In genomic region chr20:44750081-44750805, GRCh38 we compare ENCODE assay signal across 15 cellular contexts. TPM values are rescaled to one million over a fixed set of nuclear protein-coding genes. Genes with fewer than 3 reads are reported as not detected.
DNase-seq lines count a peak whose midpoint lies in the region; ATAC-seq and TF ChIP-seq lines count a peak whose summit lies in the region.
"Had no signal": no experiment of that assay in that cellular context is flagged by ENCODE, and none has a peak within 500 bp of the region (broad histone marks: within the 10 kb centered on the region; RNA-seq: fewer than 3 reads in every experiment).

No MANE protein-coding gene starts in this region.

- peak in 1 of 2 donors; percentile 20 for ATAC-seq in activated T-cell treated with anti-CD3 and anti-CD28 coated beads, Interleukin-2, amount 50 U/mL, for 72 hours (replicated peaks in 1 of 2)
- ATAC-seq in HG02571 (IDR thresholded peaks at IDR 0.05; ENCODE audit: unreplicated experiment) (no peak), GM21737 (IDR thresholded peaks at IDR 0.05; ENCODE audit: unreplicated experiment) (no peak), GM21526 (IDR thresholded peaks at IDR 0.05; ENCODE audit: low FRiP score, unreplicated experiment) (no peak)
- ATAC-seq: left colon had no signal

- DNase-seq in activated T-cell treated with anti-CD3 and anti-CD28 coated beads, Interleukin-2, amount 50 U/mL, for 72 hours, result peak; percentile 14 to 19
- DNase-seq in activated T-cell treated with anti-CD3 and anti-CD28 coated beads, Interleukin-2, amount 50 U/mL, for 24 hours, result no peak
- DNase-seq in H7 (peak; percentile 91), endodermal cell (peak; percentile 80)
- DNase-seq: foreskin melanocyte, left colon, spleen, uterus had no signal

- 91 to 92% methylated on average over 57 to 73 of the region's 73 CpGs for WGBS in endodermal cell (ENCODE audit: insufficient coverage in 1 of 2, insufficient read length in 1 of 2), 2 experiments

- peaks cover 0 to 1% of the 10 kb centered on the region in 2 donors for H3K36me3 Mint-ChIP-seq in activated T-cell treated with anti-CD3 and anti-CD28 coated beads, Interleukin-2, amount 50 U/mL, for 72 hours (ENCODE audit: insufficient read depth in 2 of 2)
- no peaks in the 10 kb centered on the region for H3K36me3 Mint-ChIP-seq in activated T-cell treated with anti-CD3 and anti-CD28 coated beads, Interleukin-2, amount 50 U/mL, for 24 hours (ENCODE audit: low read depth)
- no peaks in the 10 kb centered on the region for H3K36me3 Mint-ChIP-seq in endodermal cell (ENCODE audit: low read depth)

- TF ChIP-seq CTCF in endodermal cell (conservative IDR thresholded peaks at IDR 0.05), result peak; percentile 76

- H3K27me3 Mint-ChIP-seq in activated T-cell treated with anti-CD3 and anti-CD28 coated beads, Interleukin-2, amount 50 U/mL, for 72 hours (ENCODE audit: low read depth), result peaks cover 32% of the 10 kb centered on the region
- peaks cover 33% of the 10 kb centered on the region for H3K27me3 Mint-ChIP-seq in activated T-cell treated with anti-CD3 and anti-CD28 coated beads, Interleukin-2, amount 50 U/mL, for 24 hours
- peaks cover 44% of the 10 kb centered on the region for H3K27me3 Mint-ChIP-seq in endodermal cell (ENCODE audit: insufficient read depth)

- H3K27me3 ChIP-seq in H7 (ENCODE audit: control insufficient read depth, insufficient read depth, low read length), result peaks cover 16% of the 10 kb centered on the region
- peaks cover 16% of the 10 kb centered on the region for H3K27me3 ChIP-seq in endodermal cell (ENCODE audit: control insufficient read depth, insufficient read depth, low read length, poor library complexity, severe bottlenecking)
- H3K27me3 ChIP-seq in skeletal muscle satellite cell (ENCODE audit: control insufficient read depth, insufficient read depth, low read length), result peaks cover 79% of the 10 kb centered on the region
- H3K27me3 ChIP-seq: uterus had no signal

- no peak overlapping the region for H3K27ac Mint-ChIP-seq in activated T-cell treated with anti-CD3 and anti-CD28 coated beads, Interleukin-2, amount 50 U/mL, for 72 hours
- H3K27ac Mint-ChIP-seq in activated T-cell treated with anti-CD3 and anti-CD28 coated beads, Interleukin-2, amount 50 U/mL, for 24 hours, result no peak overlapping the region
- H3K27ac Mint-ChIP-seq in endodermal cell, result no peak overlapping the region
- H3K27ac Mint-ChIP-seq: dendritic cell treated with granulocyte-macrophage colony-stimulating factor and Interleukin-4, amounts not matched to agents 40 ng/mL and 50 ng/mL, for 4 days; nephron had no signal

- H3K4me2 ChIP-seq in skeletal muscle satellite cell (ENCODE audit: low read length), result peak overlapping the region; percentile 26

- H3K4me3 ChIP-seq in H7 (ENCODE audit: insufficient read depth, low read depth, low read length), result no peak overlapping the region
- H3K4me3 ChIP-seq in endodermal cell (ENCODE audit: low read length), result no peak overlapping the region
- no peak overlapping the region for H3K4me3 ChIP-seq in skeletal muscle satellite cell (ENCODE audit: low read length)
- H3K4me3 ChIP-seq: uterus had no signal

- H3K27ac ChIP-seq in endodermal cell (ENCODE audit: low read depth, low read length), result no peak overlapping the region
- H3K27ac ChIP-seq: spleen, uterus had no signal

- H3K4me1 ChIP-seq in endodermal cell (ENCODE audit: control insufficient read depth, insufficient read depth, low read length) (peaks cover 4% of the 10 kb centered on the region), skeletal muscle satellite cell (ENCODE audit: control insufficient read depth, insufficient read depth, low read length) (peaks cover 9% of the 10 kb centered on the region)
- H3K4me1 ChIP-seq: uterus had no signal

- H3K9ac ChIP-seq in endodermal cell (ENCODE audit: extremely low read depth, low read length, poor library complexity, severe bottlenecking) (no peak overlapping the region), skeletal muscle satellite cell (ENCODE audit: low read depth, low read length) (no peak overlapping the region)

- no peaks in the 10 kb centered on the region for H3K9me3 Mint-ChIP-seq in activated T-cell treated with anti-CD3 and anti-CD28 coated beads, Interleukin-2, amount 50 U/mL, for 72 hours
- no peaks in the 10 kb centered on the region for H3K9me3 Mint-ChIP-seq in activated T-cell treated with anti-CD3 and anti-CD28 coated beads, Interleukin-2, amount 50 U/mL, for 24 hours
- no peaks in the 10 kb centered on the region for H3K9me3 Mint-ChIP-seq in endodermal cell
- H3K9me3 Mint-ChIP-seq: dendritic cell treated with granulocyte-macrophage colony-stimulating factor and Interleukin-4, amounts not matched to agents 40 ng/mL and 50 ng/mL, for 4 days; nephron had no signal

- peaks cover 15% of the 10 kb centered on the region for H3K4me1 Mint-ChIP-seq in activated T-cell treated with anti-CD3 and anti-CD28 coated beads, Interleukin-2, amount 50 U/mL, for 72 hours (ENCODE audit: low read depth)
- peaks cover 9% of the 10 kb centered on the region for H3K4me1 Mint-ChIP-seq in activated T-cell treated with anti-CD3 and anti-CD28 coated beads, Interleukin-2, amount 50 U/mL, for 24 hours (ENCODE audit: low read depth)
- peaks cover 2% of the 10 kb centered on the region for H3K4me1 Mint-ChIP-seq in endodermal cell

- H3K9me3 ChIP-seq in endodermal cell (ENCODE audit: control insufficient read depth, low read length) (no peaks in the 10 kb centered on the region), skeletal muscle satellite cell (replicated peaks; ENCODE audit: low read length) (no peaks in the 10 kb centered on the region)
- H3K9me3 ChIP-seq: spleen, uterus had no signal

- H3K36me3 ChIP-seq in H7 (replicated peaks; ENCODE audit: control insufficient read depth, insufficient read depth, low read length) (no peaks in the 10 kb centered on the region), endodermal cell (ENCODE audit: control insufficient read depth, insufficient read depth, low read length) (no peaks in the 10 kb centered on the region), skeletal muscle satellite cell (ENCODE audit: insufficient read depth, low read length) (no peaks in the 10 kb centered on the region)
- H3K36me3 ChIP-seq: spleen, uterus had no signal

- peak overlapping the region in 1 of 2 donors; percentile 22 for H3K4me3 Mint-ChIP-seq in activated T-cell treated with anti-CD3 and anti-CD28 coated beads, Interleukin-2, amount 50 U/mL, for 72 hours
- no peak overlapping the region for H3K4me3 Mint-ChIP-seq in activated T-cell treated with anti-CD3 and anti-CD28 coated beads, Interleukin-2, amount 50 U/mL, for 24 hours
- H3K4me3 Mint-ChIP-seq in endodermal cell, result no peak overlapping the region
- H3K4me3 Mint-ChIP-seq: dendritic cell treated with granulocyte-macrophage colony-stimulating factor and Interleukin-4, amounts not matched to agents 40 ng/mL and 50 ng/mL, for 4 days; nephron had no signal

RNA-seq across cellular contexts. Expression of gene KCNK15, which starts 4.6 kb away (rescaled TPM):
- under 1 TPM; 0.48 to 0.63 TPM for total RNA-seq in activated T-cell treated with anti-CD3 and anti-CD28 coated beads, Interleukin-2, amount 50 U/mL, for 72 hours
- 0.14 TPM in 1 of 2 replicates, not detected in the other for total RNA-seq in H7 (2014; rRNA removed; shearing (Covaris generic))
- total RNA-seq in endodermal cell, result under 1 TPM; 0.15 to 0.22 TPM
- 0.07 TPM for polyA plus RNA-seq in endodermal cell (2013, experiment 1 of 2)
- not detected for polyA plus RNA-seq in endodermal cell (2013, experiment 2 of 2)
- total RNA-seq in skeletal muscle satellite cell (2012; rRNA removed), result 0.66 and 0.76 TPM in 2 replicates
- total RNA-seq: RPMI7951 had no signal

RNA-seq across cellular contexts. Expression of gene CCN5, which starts 35.1 kb away (rescaled TPM):
- not detected for total RNA-seq in activated T-cell treated with anti-CD3 and anti-CD28 coated beads, Interleukin-2, amount 50 U/mL, for 72 hours
- not detected in 2 replicates for total RNA-seq in H7 (2014; rRNA removed; shearing (Covaris generic))
- total RNA-seq in endodermal cell, result not detected
- polyA plus RNA-seq in endodermal cell (2013, experiment 1 of 2), result not detected
- not detected for polyA plus RNA-seq in endodermal cell (2013, experiment 2 of 2)
- 13.2 and 77.5 TPM in 2 replicates for total RNA-seq in skeletal muscle satellite cell (2012; rRNA removed)
- total RNA-seq: RPMI7951 had no signal
